In the genomic region with DNA sequence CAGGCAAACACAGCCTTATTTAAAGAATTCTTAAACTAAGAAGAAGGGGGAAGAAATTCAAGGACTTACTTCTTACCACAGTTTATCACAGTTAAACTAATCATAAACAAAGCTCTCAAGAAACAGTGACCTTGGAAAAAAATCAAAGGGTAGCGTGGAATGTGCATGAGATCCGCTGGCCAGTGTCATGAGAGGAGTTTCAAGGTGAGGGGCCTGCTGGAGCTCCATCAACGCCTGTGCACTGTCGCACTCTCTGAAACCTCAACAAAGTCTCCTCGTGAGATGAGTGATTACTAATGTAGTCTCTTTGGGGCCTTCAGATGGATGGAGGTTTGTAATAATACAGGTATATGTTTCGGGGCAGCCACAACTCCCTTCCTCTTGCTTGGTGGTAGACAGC, we compare ENCODE assay signal across 14 cellular contexts. TPM values are rescaled to one million over a fixed set of nuclear protein-coding genes. Genes with fewer than 3 reads are reported as not detected.
DNase-seq lines count a peak whose midpoint lies in the region; ATAC-seq and TF ChIP-seq lines count a peak whose summit lies in the region.
"Had no signal": no experiment of that assay in that cellular context is flagged by ENCODE, and none has a peak within 500 bp of the region (broad histone marks: within the 10 kb centered on the region; RNA-seq: fewer than 3 reads in every experiment).

No MANE protein-coding gene starts in this region.

- no peaks in the 10 kb centered on the region for H3K27me3 ChIP-seq in cardiac muscle cell
- no peaks in the 10 kb centered on the region for H3K27me3 ChIP-seq in left ventricle myocardium inferior (ENCODE audit: low read depth)
- no peaks in the 10 kb centered on the region for H3K27me3 ChIP-seq in muscle layer of colon (ENCODE audit: control insufficient read depth in 1 of 2, insufficient read depth in 2 of 2, low read length in 2 of 2)
- H3K27me3 ChIP-seq in smooth muscle cell (ENCODE audit: low read depth), result no peaks in the 10 kb centered on the region
- no peaks in the 10 kb centered on the region for H3K27me3 ChIP-seq in MG63
- no peaks in the 10 kb centered on the region for H3K27me3 ChIP-seq in colonic mucosa
- no peaks in the 10 kb centered on the region for H3K27me3 ChIP-seq in CD4-positive, alpha-beta T cell (ENCODE audit: control insufficient read depth, insufficient read depth, low read length)

- peaks cover 98% of the 10 kb centered on the region for H4K20me1 ChIP-seq in smooth muscle cell (ENCODE audit: low read depth)

- peaks cover 91% of the 10 kb centered on the region for H3K79me2 ChIP-seq in smooth muscle cell (ENCODE audit: low read depth)

- H3K4me2 ChIP-seq in smooth muscle cell, result no peak overlapping the region

- H3K36me3 Mint-ChIP-seq in CD4-positive, alpha-beta T cell (ENCODE audit: low read depth), result no peaks in the 10 kb centered on the region
- H3K36me3 Mint-ChIP-seq: CD14-positive monocyte had no signal

- in situ Hi-C loops in KBM-7 (cut with MboI; ENCODE audit: low pct_unique_long_range_greater_than_20kb, low sequenced_read_pairs), result no loop called here

- H3F3A ChIP-seq in smooth muscle cell (ENCODE audit: low read depth), result no peaks in the 10 kb centered on the region

- CTCF ChIA-PET in CD4-positive, alpha-beta T cell (lab: Charles Lee), result no interaction called here

- WGBS in smooth muscle cell (ENCODE audit: low lambda C conversion rate), result 76% methylated on average over 6 of the region's 6 CpGs

- ATAC-seq in CD4-positive, alpha-beta T cell (ENCODE audit: poor library complexity), result no peak

- peaks cover 10% of the 10 kb centered on the region for H3K27me3 Mint-ChIP-seq in CD4-positive, alpha-beta T cell

- no peak overlapping the region for H3K27ac Mint-ChIP-seq in CD4-positive, alpha-beta T cell
- H3K27ac Mint-ChIP-seq: CD14-positive monocyte had no signal

- no peak overlapping the region for H3K4me3 Mint-ChIP-seq in CD4-positive, alpha-beta T cell
- H3K4me3 Mint-ChIP-seq: CD14-positive monocyte had no signal

- peak overlapping the region; percentile 82 for H3K27ac ChIP-seq in cardiac muscle cell
- H3K27ac ChIP-seq in left ventricle myocardium inferior (replicated peaks), result no peak overlapping the region
- peak overlapping the region; percentile 41 for H3K27ac ChIP-seq in muscle layer of colon (ENCODE audit: low read depth, low read length)
- peak overlapping the region; percentile 33 for H3K27ac ChIP-seq in smooth muscle cell (ENCODE audit: low read depth)
- H3K27ac ChIP-seq in colonic mucosa, result no peak overlapping the region
- H3K27ac ChIP-seq in CD4-positive, alpha-beta T cell (ENCODE audit: low read depth, low read length), result no peak overlapping the region
- H3K27ac ChIP-seq: 22Rv1, GM23248, HL-60 had no signal

- H3K9me3 ChIP-seq in cardiac muscle cell (ENCODE audit: low read depth) (no peaks in the 10 kb centered on the region), left ventricle myocardium inferior (replicated peaks) (no peaks in the 10 kb centered on the region), muscle layer of colon (ENCODE audit: low read length) (no peaks in the 10 kb centered on the region), smooth muscle cell (replicated peaks; ENCODE audit: low read depth) (no peaks in the 10 kb centered on the region), MG63 (no peaks in the 10 kb centered on the region), colonic mucosa (no peaks in the 10 kb centered on the region)
- H3K9me3 ChIP-seq in CD4-positive, alpha-beta T cell (ENCODE audit: control insufficient read depth, low read length), result no peaks in the 10 kb centered on the region

- no peak overlapping the region for H2AFZ ChIP-seq in smooth muscle cell (ENCODE audit: low read depth)
- H2AFZ ChIP-seq: GM23248 had no signal

- H3K4me3 ChIP-seq in cardiac muscle cell, result no peak overlapping the region
- H3K4me3 ChIP-seq in left ventricle myocardium inferior, result no peak overlapping the region
- H3K4me3 ChIP-seq in muscle layer of colon (ENCODE audit: low read depth in 1 of 2, low read length in 2 of 2), result no peak overlapping the region
- H3K4me3 ChIP-seq in smooth muscle cell, result no peak overlapping the region
- no peak overlapping the region for H3K4me3 ChIP-seq in MG63
- H3K4me3 ChIP-seq in colonic mucosa, result no peak overlapping the region
- H3K4me3 ChIP-seq: GM23248 had no signal

- POLR2A ChIA-PET in CD4-positive, alpha-beta T cell (lab: Charles Lee), result no interaction called here

- H3K9ac ChIP-seq in muscle layer of colon (ENCODE audit: low read length) (no peak overlapping the region), smooth muscle cell (ENCODE audit: low read depth) (no peak overlapping the region), colonic mucosa (ENCODE audit: low read depth in 2 of 2, low read length in 2 of 2) (no peak overlapping the region)
- H3K9ac ChIP-seq: GM23248 had no signal

- no peaks in the 10 kb centered on the region for H3K9me3 Mint-ChIP-seq in CD4-positive, alpha-beta T cell

- H3K4me1 ChIP-seq in cardiac muscle cell (ENCODE audit: low read depth) (peaks cover 19% of the 10 kb centered on the region), left ventricle myocardium inferior (no peaks in the 10 kb centered on the region), muscle layer of colon (ENCODE audit: insufficient read depth, low read length) (peaks cover 77% of the 10 kb centered on the region), smooth muscle cell (ENCODE audit: low read depth) (peaks cover 3% of the 10 kb centered on the region), colonic mucosa (no peaks in the 10 kb centered on the region)

- H3K4me1 Mint-ChIP-seq in CD4-positive, alpha-beta T cell (ENCODE audit: low read depth), result no peaks in the 10 kb centered on the region
- H3K4me1 Mint-ChIP-seq: CD14-positive monocyte had no signal

- no peak for TF ChIP-seq CTCF in cardiac muscle cell (IDR thresholded peaks at IDR 0.05; ENCODE audit: low read depth, low read length)
- no peak for TF ChIP-seq CTCF in left ventricle myocardium inferior (IDR thresholded peaks at IDR 0.05; ENCODE audit: borderline replicate concordance)
- no peak for TF ChIP-seq CTCF in smooth muscle cell (IDR thresholded peaks at IDR 0.05; ENCODE audit: borderline replicate concordance, insufficient read depth, poor library complexity, severe bottlenecking)
- no peak for TF ChIP-seq CTCF in colonic mucosa (IDR thresholded peaks at IDR 0.05)
- TF ChIP-seq CTCF in CD4-positive, alpha-beta T cell (IDR thresholded peaks at IDR 0.05), result no peak

- intact Hi-C loops in left ventricle myocardium inferior (cut with micrococcal nuclease), result no loop called here
- intact Hi-C loops in colonic mucosa (cut with DNase I), result no loop called here
- intact Hi-C loops in CD4-positive, alpha-beta T cell (cut with DNase I, micrococcal nuclease), result no loop called here

- no peaks in the 10 kb centered on the region for H3K36me3 ChIP-seq in cardiac muscle cell
- no peaks in the 10 kb centered on the region for H3K36me3 ChIP-seq in left ventricle myocardium inferior
- no peaks in the 10 kb centered on the region for H3K36me3 ChIP-seq in muscle layer of colon (ENCODE audit: insufficient read depth, low read length)
- no peaks in the 10 kb centered on the region for H3K36me3 ChIP-seq in smooth muscle cell (ENCODE audit: low read depth)
- no peaks in the 10 kb centered on the region for H3K36me3 ChIP-seq in MG63
- H3K36me3 ChIP-seq in colonic mucosa, result no peaks in the 10 kb centered on the region

- peak in 1 of 2 donors; percentile 68 for DNase-seq in cardiac muscle cell (ENCODE audit: low read depth in 1 of 2, low spot score in 1 of 2)
- no peak for DNase-seq in left ventricle myocardium inferior
- no peak for DNase-seq in smooth muscle cell (lab: John Stamatoyannopoulos, UW; ENCODE audit: unreplicated experiment)
- no peak for DNase-seq in MG63
- DNase-seq in colonic mucosa, result no peak
- no peak for DNase-seq in KBM-7
- no peak for DNase-seq in CD4-positive, alpha-beta T cell
- DNase-seq: GM23248, H7 had no signal

RNA-seq across cellular contexts. Expression of a gene that starts 28.4 kb away (rescaled TPM):
- total RNA-seq in cardiac muscle cell, result 11.6 and 11.7 TPM in 2 replicates
- 3.3 and 4.3 TPM in 2 replicates for polyA plus RNA-seq in cardiac muscle cell
- 8.7 TPM for total RNA-seq in left ventricle myocardium inferior
- total RNA-seq in smooth muscle cell, result 49.9 and 68.9 TPM in 2 replicates
- 7.8 and 13.3 TPM in 2 replicates for polyA plus RNA-seq in smooth muscle cell
- total RNA-seq in MG63 (2014; rRNA removed; shearing (Covaris generic); ENCODE audit: low replicate concordance), result 0.40 TPM in 1 of 2 replicates, not detected in the other
- total RNA-seq in colonic mucosa, result 1 to 10 TPM; 4.4 to 7.6 TPM
- total RNA-seq in CD4-positive, alpha-beta T cell, result not detected
- total RNA-seq: A673 had no signal
- polyA plus RNA-seq: CD14-positive monocyte had no signal

Comparison
In these comparisons a context has a peak if more than half of its experiments do, and no peak if none do; other contexts are left out.
1. H3K27ac ChIP-seq: peak in cardiac muscle cell (single experiment), muscle layer of colon (single experiment) and smooth muscle cell (single experiment); none in left ventricle myocardium inferior (single experiment), colonic mucosa (single experiment) and CD4-positive, alpha-beta T cell (single experiment).